ENCODE assay signal across 21 cellular contexts in the genomic region with DNA sequence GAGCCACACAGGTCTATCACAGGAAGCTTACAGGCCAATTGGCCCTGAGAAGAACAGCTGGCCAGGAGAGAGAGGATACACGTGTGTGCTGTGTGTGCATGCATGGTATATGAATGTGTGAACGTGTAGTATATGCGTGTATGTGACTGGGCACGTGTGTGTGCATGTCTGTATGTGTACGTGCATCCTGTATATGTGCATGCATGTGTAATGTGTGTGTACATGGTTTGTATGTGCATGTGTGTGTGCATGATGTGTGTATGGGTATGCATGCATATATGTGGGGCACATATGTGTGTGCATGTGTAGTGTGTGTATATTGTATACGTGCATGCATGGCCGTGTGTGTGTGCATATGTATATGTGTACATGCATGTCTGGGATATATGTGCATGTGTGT. TPM values are rescaled to one million over a fixed set of nuclear protein-coding genes. Genes with fewer than 3 reads are reported as not detected.
"Had no signal": no experiment of that assay in that cellular context is flagged by ENCODE, and none has a peak within 500 bp of the region (broad histone marks: within the 10 kb centered on the region; RNA-seq: fewer than 3 reads in every experiment).

No MANE protein-coding gene starts in this region.

- H3K9me3 ChIP-seq: esophagus muscularis mucosa, gastrocnemius medialis, heart right ventricle, sigmoid colon had no signal

- DNase-seq: effector memory CD4-positive, alpha-beta T cell; gastrocnemius medialis; heart right ventricle; hypothalamus; kidney glomerular epithelial cell; mesendoderm; naive thymus-derived CD4-positive, alpha-beta T cell; posterior cingulate gyrus; sigmoid colon; stimulated activated naive CD4-positive, alpha-beta T cell treated with Interleukin-2 at 50 U/mL for 16 hours had no signal

- H3K27ac ChIP-seq: esophagus muscularis mucosa, gastrocnemius medialis, heart right ventricle, sigmoid colon had no signal

- ATAC-seq: gastrocnemius medialis; heart right ventricle; naive thymus-derived CD4-positive, alpha-beta T cell had no signal

- H3K4me1 ChIP-seq: esophagus muscularis mucosa, gastrocnemius medialis, heart right ventricle, sigmoid colon had no signal

- H3K36me3 Mint-ChIP-seq: naive thymus-derived CD4-positive, alpha-beta T cell had no signal

- FAIRE-seq: endometrium, islet of Langerhans had no signal

- H3K9me3 Mint-ChIP-seq: naive thymus-derived CD4-positive, alpha-beta T cell; type B pancreatic cell had no signal

- H3K4me3 Mint-ChIP-seq: naive thymus-derived CD4-positive, alpha-beta T cell; type B pancreatic cell had no signal

- H3K27ac Mint-ChIP-seq: naive thymus-derived CD4-positive, alpha-beta T cell; type B pancreatic cell had no signal

- H3K4me3 ChIP-seq: esophagus muscularis mucosa, gastrocnemius medialis, heart right ventricle, sigmoid colon, skin epidermis had no signal

- H3K27me3 ChIP-seq: esophagus muscularis mucosa, gastrocnemius medialis, heart right ventricle, sigmoid colon had no signal

- H3K27me3 Mint-ChIP-seq: naive thymus-derived CD4-positive, alpha-beta T cell; type B pancreatic cell had no signal

- H3K36me3 ChIP-seq: gastrocnemius medialis had no signal

RNA-seq across cellular contexts. Expression of a gene that starts 57.0 kb away (rescaled TPM):
- total RNA-seq: esophagus muscularis mucosa; fibroblast of villous mesenchyme; gastrocnemius medialis; lung microvascular endothelial cell; mononuclear cell; naive thymus-derived CD4-positive, alpha-beta T cell; osteocyte; pulmonary artery endothelial cell; sigmoid colon had no signal
- polyA plus RNA-seq: naive thymus-derived CD4-positive, alpha-beta T cell; neural cell had no signal
